Comparison of ENCODE assay signal across 21 cellular contexts in genomic region chr4:8916251-8916913, GRCh38. TPM values are rescaled to one million over a fixed set of nuclear protein-coding genes. Genes with fewer than 3 reads are reported as not detected.
A peak's percentile ranks its signal among the peaks of the same experiment; 100 is the strongest.
DNase-seq lines count a peak whose midpoint lies in the region; TF ChIP-seq lines count a peak whose summit lies in the region.
"Had no signal": no experiment of that assay in that cellular context is flagged by ENCODE, and none has a peak within 500 bp of the region (broad histone marks: within the 10 kb centered on the region; RNA-seq: fewer than 3 reads in every experiment).

No MANE protein-coding gene starts in this region.

- H2AK5ac ChIP-seq in neuronal stem cell (ENCODE audit: low read depth, low read length) = peak overlapping the region; percentile 33

- peak overlapping the region; percentile 32 for H3K18ac ChIP-seq in neuronal stem cell (ENCODE audit: low read length)

- intact Hi-C loops in dorsolateral prefrontal cortex (cut with DNase I) = loop anchor here in 1 of 2 donors (1.0 to 10.0 kb wide), 2 partner anchors 310 to 442 kb away; no protein-coding TSS in a partner anchor

- H3K4me1 ChIP-seq in neuronal stem cell (ENCODE audit: control insufficient read depth in 2 of 2, insufficient read depth in 1 of 2, low read depth in 1 of 2, low read length in 2 of 2) (no peaks in the 10 kb centered on the region), SJCRH30 (no peaks in the 10 kb centered on the region)
- H3K4me1 ChIP-seq: BE2C, pancreas, testis had no signal

- WGBS in neuronal stem cell (ENCODE audit: extremely low coverage in 2 of 2, insufficient read length in 2 of 2, insufficient replicate concordance in 1 of 2), 2 donors = no CpG with 5 or more reads among the region's 11 CpGs

- H3K9ac ChIP-seq in neuronal stem cell (ENCODE audit: low read depth, low read length, poor library complexity) = no peak overlapping the region

- H4K8ac ChIP-seq in neuronal stem cell (ENCODE audit: low read depth, low read length) = no peak overlapping the region

- no peak overlapping the region for H2BK5ac ChIP-seq in neuronal stem cell (ENCODE audit: low read length)

- H2BK12ac ChIP-seq in neuronal stem cell (ENCODE audit: low read length) = no peak overlapping the region

- no peak overlapping the region for H3K27ac Mint-ChIP-seq in T-helper 2 cell treated with Interferon-gamma antibody and Interleukin-4, amounts not matched to agents 5 μg/mL and 100 μg/mL, for 36 hours
- H3K27ac Mint-ChIP-seq: activated CD8-positive, alpha-beta T cell treated with anti-CD3 and anti-CD28 coated beads, Interleukin-2, amount 10 ng/mL, durations not matched to agents 7 days and 5 days; activated naive CD4-positive, alpha-beta T cell treated with anti-CD3 and anti-CD28 coated beads for 36 hours had no signal

- H3K27me3 ChIP-seq in dorsolateral prefrontal cortex (peaks cover 0 to 33% (median 10%) of the 10 kb centered on the region in 45 donors), neuronal stem cell (ENCODE audit: control insufficient read depth in 3 of 3, insufficient read depth in 3 of 3, low read depth in 1 of 3, low read length in 3 of 3) (peaks cover 0 to 6% (median 5%) of the 10 kb centered on the region in 3 experiments), SJCRH30 (peaks cover 40% of the 10 kb centered on the region)
- H3K27me3 ChIP-seq: pancreas, testis had no signal

- no peak overlapping the region for H2BK120ac ChIP-seq in neuronal stem cell (ENCODE audit: low read depth, low read length)

- H3K79me1 ChIP-seq in neuronal stem cell (ENCODE audit: low read depth, low read length) = no peaks in the 10 kb centered on the region

- H3K36me3 Mint-ChIP-seq in T-helper 2 cell treated with Interferon-gamma antibody and Interleukin-4, amounts not matched to agents 5 μg/mL and 100 μg/mL, for 36 hours (ENCODE audit: low read depth) = no peaks in the 10 kb centered on the region

- no peak overlapping the region for H3K4me3 Mint-ChIP-seq in T-helper 2 cell treated with Interferon-gamma antibody and Interleukin-4, amounts not matched to agents 5 μg/mL and 100 μg/mL, for 36 hours
- H3K4me3 Mint-ChIP-seq: activated CD8-positive, alpha-beta T cell treated with anti-CD3 and anti-CD28 coated beads, Interleukin-2, amount 10 ng/mL, durations not matched to agents 7 days and 5 days; activated naive CD4-positive, alpha-beta T cell treated with anti-CD3 and anti-CD28 coated beads for 36 hours had no signal

- no peaks in the 10 kb centered on the region for H3K4me1 Mint-ChIP-seq in T-helper 2 cell treated with Interferon-gamma antibody and Interleukin-4, amounts not matched to agents 5 μg/mL and 100 μg/mL, for 36 hours (ENCODE audit: low read depth)

- DNase-seq in AG20443 (ENCODE audit: low spot score) = peak; percentile 5
- peak; percentile 5 for DNase-seq in GM10266 (ENCODE audit: extremely low spot score)
- peak in 7 of 10 donors; percentile 1 to 30 (median 25) for DNase-seq in dorsolateral prefrontal cortex
- no peak for DNase-seq in neuronal stem cell (ENCODE audit: low spot score)
- DNase-seq in DMS153 (lab: John Stamatoyannopoulos, UW) = no peak
- no peak for DNase-seq in T-helper 2 cell treated with Interferon-gamma antibody and Interleukin-4, amounts not matched to agents 5 μg/mL and 100 μg/mL, for 36 hours (ENCODE audit: low spot score)
- DNase-seq in SJCRH30 = no peak
- DNase-seq: activated CD8-positive, alpha-beta T cell treated with anti-CD3 and anti-CD28 coated beads, Interleukin-2, amount 10 ng/mL, durations not matched to agents 7 days and 5 days; activated naive CD4-positive, alpha-beta T cell treated with anti-CD3 and anti-CD28 coated beads for 36 hours; BE2C; Calu3; foreskin melanocyte; GOT3; Karpas-422; NCI-H1105 treated with DMSO at 0.1 percent for 48 hours; testis had no signal

- no peaks in the 10 kb centered on the region for H3K9me3 Mint-ChIP-seq in T-helper 2 cell treated with Interferon-gamma antibody and Interleukin-4, amounts not matched to agents 5 μg/mL and 100 μg/mL, for 36 hours
- H3K9me3 Mint-ChIP-seq: activated naive CD4-positive, alpha-beta T cell treated with anti-CD3 and anti-CD28 coated beads for 36 hours had no signal

- H3K27ac ChIP-seq in dorsolateral prefrontal cortex (no peak overlapping the region), neuronal stem cell (replicated peaks; ENCODE audit: low read length) (no peak overlapping the region), SJCRH30 (no peak overlapping the region)
- H3K27ac ChIP-seq: pancreas, testis had no signal

- H4K91ac ChIP-seq in neuronal stem cell (ENCODE audit: low read depth, low read length, poor library complexity) = no peak overlapping the region

- H3K4ac ChIP-seq in neuronal stem cell (ENCODE audit: low read length) = no peak overlapping the region

- no peak overlapping the region for H2AFZ ChIP-seq in neuronal stem cell (ENCODE audit: low read length)

- no peak overlapping the region for H2BK15ac ChIP-seq in neuronal stem cell (ENCODE audit: low read length)

- H3K27me3 Mint-ChIP-seq in T-helper 2 cell treated with Interferon-gamma antibody and Interleukin-4, amounts not matched to agents 5 μg/mL and 100 μg/mL, for 36 hours (ENCODE audit: low read depth) = peaks cover 2% of the 10 kb centered on the region

- H3K23ac ChIP-seq in neuronal stem cell (ENCODE audit: low read depth, low read length, poor library complexity) = no peak overlapping the region

- no peak overlapping the region for H3K4me2 ChIP-seq in neuronal stem cell (ENCODE audit: insufficient read depth, low read length, poor library complexity, severe bottlenecking)
- H3K4me2 ChIP-seq: smooth muscle cell had no signal

- H3K36me3 ChIP-seq in neuronal stem cell (replicated peaks in 1 of 2; ENCODE audit: control insufficient read depth in 2 of 2, insufficient read depth in 2 of 2, low read length in 2 of 2) (no peaks in the 10 kb centered on the region), SJCRH30 (no peaks in the 10 kb centered on the region)
- H3K36me3 ChIP-seq: BE2C, pancreas had no signal

- TF ChIP-seq CTCF in GM10266 (IDR thresholded peaks at IDR 0.05; ENCODE audit: control insufficient read depth, insufficient read depth, low read depth, missing control alignments) = no peak
- no peak for TF ChIP-seq CTCF in dorsolateral prefrontal cortex (IDR thresholded peaks at IDR 0.05 in 54 of 56, conservative IDR thresholded peaks at IDR 0.05 in 2 of 56; ENCODE audit: low read depth in 1 of 56, partially characterized antibody in 56 of 56)

- H3K9me3 ChIP-seq in neuronal stem cell (replicated peaks in 1 of 2; ENCODE audit: control insufficient read depth in 2 of 2, insufficient read depth in 1 of 2, low read depth in 1 of 2, low read length in 2 of 2) (no peaks in the 10 kb centered on the region), SJCRH30 (replicated peaks) (no peaks in the 10 kb centered on the region)
- H3K9me3 ChIP-seq: BE2C, pancreas, testis had no signal

- no peak overlapping the region for H3K14ac ChIP-seq in neuronal stem cell (ENCODE audit: low read length)

- H3K4me3 ChIP-seq in dorsolateral prefrontal cortex (no peak overlapping the region), neuronal stem cell (ENCODE audit: low read length in 2 of 2) (no peak overlapping the region), SJCRH30 (no peak overlapping the region)
- H3K4me3 ChIP-seq: pancreas, smooth muscle cell, testis had no signal

RNA-seq across cellular contexts. Expression of gene HMX1, which starts 44.7 kb away (rescaled TPM):
- total RNA-seq in dorsolateral prefrontal cortex = 1 to 10 TPM in 60 of 120 experiments, under 1 TPM in 59, not detected in 1; 0.28 to 3.6 (median 1.0) TPM
- polyA plus RNA-seq in neuronal stem cell (2013, experiment 1 of 2) = 0.04 TPM
- polyA plus RNA-seq in neuronal stem cell (2013, experiment 2 of 2) = 0.07 TPM
- not detected in 2 replicates for total RNA-seq in SJCRH30 (2014; rRNA removed; shearing (Covaris generic))
- total RNA-seq: activated CD8-positive, alpha-beta T cell treated with anti-CD3 and anti-CD28 coated beads, Interleukin-2, amount 10 ng/mL, durations not matched to agents 7 days and 5 days; activated naive CD4-positive, alpha-beta T cell treated with anti-CD3 and anti-CD28 coated beads for 36 hours; Calu3; endothelial cell of umbilical vein; left ventricle myocardium superior; pancreas; RPMI7951; smooth muscle cell had no signal
- polyA plus RNA-seq: endothelial cell of umbilical vein, pancreas, smooth muscle cell had no signal

Comparison
In these comparisons a context has a peak if more than half of its experiments do, and no peak if none do; other contexts are left out.
1. DNase-seq: peak in AG20443 (single experiment), GM10266 (single experiment) and dorsolateral prefrontal cortex (7 of 10); none in neuronal stem cell (single experiment), DMS153 (single experiment), T-helper 2 cell treated with Interferon-gamma antibody and Interleukin-4, amounts not matched to agents 5 μg/mL and 100 μg/mL, for 36 hours (single experiment) and SJCRH30 (0 of 2).